In genomic region chr10:71777213-71777985, GRCh38 we compare ENCODE assay signal across 1 cellular context.
TF ChIP-seq lines count a peak whose summit lies in the region.

No MANE protein-coding gene starts in this region.

TF ChIP-seq in HEK293, 187 proteins besides CTCF, POLR2A, EP300 and RAD21 (continued from another document):
- TF ChIP-seq PRDM10 (tag by site-specific recombination; IDR thresholded peaks at IDR 0.05), result no peak
